ENCODE assay signal across 8 cellular contexts in genomic region chr12:22529281-22530060, GRCh38. TPM values are rescaled to one million over a fixed set of nuclear protein-coding genes. Genes with fewer than 3 reads are reported as not detected.
DNase-seq lines count a peak whose midpoint lies in the region; ATAC-seq and TF ChIP-seq lines count a peak whose summit lies in the region.

No MANE protein-coding gene starts in this region.

- H3K9me3 ChIP-seq in fibroblast of lung (ENCODE audit: control insufficient read depth, insufficient read depth, low read depth, low read length): no peaks in the 10 kb centered on the region

- peak; percentile 16 for DNase-seq in DMS153 (lab: John Stamatoyannopoulos, UW)
- DNase-seq in OCI-M1 (lab: John Stamatoyannopoulos, UW): peak; percentile 65
- DNase-seq in fibroblast of lung (ENCODE audit: low read depth in 2 of 2): peak; percentile 21 to 49
- DNase-seq in stimulated activated naive CD8-positive, alpha-beta T cell treated with anti-CD3 and anti-CD28 coated beads, Interleukin-15, Interleukin-2, amounts not matched to agents 100 U/mL and 50 U/mL, for 24 hours: no peak
- no peak for DNase-seq in caudate nucleus (lab: John Stamatoyannopoulos, UW)
- DNase-seq in HuH-7.5 (ENCODE audit: low spot score): no peak

- TF ChIP-seq CTCF in fibroblast of lung (conservative IDR thresholded peaks at IDR 0.05 in 1 of 2, IDR thresholded peaks at IDR 0.05 in 1 of 2; ENCODE audit: low read depth in 1 of 2, low read length in 2 of 2): peak; percentile 9 to 36

- ATAC-seq in GM18907 (IDR thresholded peaks at IDR 0.05; ENCODE audit: unreplicated experiment) (peak; percentile 84), HG03342 (IDR thresholded peaks at IDR 0.05; ENCODE audit: unreplicated experiment) (peak; percentile 90)
- peak; percentile 66 for ATAC-seq in stimulated activated naive CD8-positive, alpha-beta T cell treated with anti-CD3 and anti-CD28 coated beads, Interleukin-15, Interleukin-2, amounts not matched to agents 100 U/mL and 50 U/mL, for 24 hours

- H3K36me3 ChIP-seq in fibroblast of lung (ENCODE audit: control insufficient read depth, insufficient read depth, low read length): peaks cover 1% of the 10 kb centered on the region

- H3K9ac ChIP-seq in fibroblast of lung (ENCODE audit: insufficient read depth, low read length): no peak overlapping the region

- H2AFZ ChIP-seq in fibroblast of lung (ENCODE audit: low read length): no peak overlapping the region

- no peak overlapping the region for H3K4me3 ChIP-seq in fibroblast of lung (replicated peaks in 1 of 4; ENCODE audit: control extremely low read depth in 1 of 4, insufficient read depth in 1 of 4, low read depth in 3 of 4, low read length in 4 of 4)

- no peak overlapping the region for H3K4me2 ChIP-seq in fibroblast of lung (ENCODE audit: extremely low read depth, insufficient read depth, low read length)

- H4K20me1 ChIP-seq in fibroblast of lung (ENCODE audit: control insufficient read depth, extremely low read depth, insufficient read depth, low read length): no peaks in the 10 kb centered on the region

- peak overlapping the region; percentile 6 for H3K27ac ChIP-seq in fibroblast of lung (ENCODE audit: insufficient read depth, low read length)
- no peak overlapping the region for H3K27ac ChIP-seq in caudate nucleus (ENCODE audit: low read depth, low read length)

- no peaks in the 10 kb centered on the region for H3K27me3 ChIP-seq in fibroblast of lung (ENCODE audit: control insufficient read depth, insufficient read depth, low read length)

- no peaks in the 10 kb centered on the region for H3K79me2 ChIP-seq in fibroblast of lung (ENCODE audit: control insufficient read depth, insufficient read depth, low read length)

- H3K4me1 ChIP-seq in fibroblast of lung (ENCODE audit: control insufficient read depth, extremely low read depth, insufficient read depth, low read length): peaks cover 11% of the 10 kb centered on the region

RNA-seq across cellular contexts. Expression of gene C2CD5, which starts 14.9 kb away (rescaled TPM):
- total RNA-seq in fibroblast of lung: 26.2 and 37.7 TPM in 2 replicates
- polyA plus RNA-seq in fibroblast of lung: 19.0 and 26.6 TPM in 2 replicates
- polyA plus RNA-seq in fibroblast of lung (2012): 12.1 and 14.4 TPM in 2 replicates
- polyA minus RNA-seq in fibroblast of lung (ENCODE audit: low replicate concordance): 19.5 and 24.0 TPM in 2 replicates

Comparison
In these comparisons a context has a peak if more than half of its experiments do, and no peak if none do; other contexts are left out.
1. DNase-seq: peak in DMS153 (single experiment), OCI-M1 (single experiment) and fibroblast of lung (2 of 2); none in stimulated activated naive CD8-positive, alpha-beta T cell treated with anti-CD3 and anti-CD28 coated beads, Interleukin-15, Interleukin-2, amounts not matched to agents 100 U/mL and 50 U/mL, for 24 hours (single experiment), caudate nucleus (0 of 61) and HuH-7.5 (single experiment).
2. Peak in every context shown above with its lines, with median percentiles within 50 percentile points of each other: ATAC-seq.